Comparison of ENCODE assay signal across 23 cellular contexts in genomic region chr9:23733495-23734078, GRCh38.
"Had no signal": no experiment of that assay in that cellular context is flagged by ENCODE, and none has a peak within 500 bp of the region (broad histone marks: within the 10 kb centered on the region; RNA-seq: fewer than 3 reads in every experiment).

No MANE protein-coding gene starts in this region.

- H3K9me3 ChIP-seq: left ventricle myocardium inferior, ovary, right atrium auricular region, stomach, testis, thyroid gland, transverse colon, upper lobe of left lung, vagina had no signal

- H3K27ac ChIP-seq: left ventricle myocardium inferior, ovary, right atrium auricular region, skin epidermis, stomach, testis, thyroid gland, transverse colon, upper lobe of left lung, vagina had no signal

- H3K4me1 Mint-ChIP-seq: memory B cell; naive thymus-derived CD8-positive, alpha-beta T cell; stimulated activated naive B cell treated with anti-CD40 and anti-IgM and Interleukin-4, amounts not matched to agents 10 μg/mL and 1 μg/mL and 100 μg/mL, for 72 hours had no signal

- H3K4me3 Mint-ChIP-seq: memory B cell; naive thymus-derived CD8-positive, alpha-beta T cell; nephron; stimulated activated naive B cell treated with anti-CD40 and anti-IgM and Interleukin-4, amounts not matched to agents 10 μg/mL and 1 μg/mL and 100 μg/mL, for 72 hours had no signal

- H3K36me3 ChIP-seq: left ventricle myocardium inferior, ovary, right atrium auricular region, stomach, thyroid gland, transverse colon, upper lobe of left lung, vagina had no signal

- H3K4me1 ChIP-seq: left ventricle myocardium inferior, right atrium auricular region, stomach, testis, thyroid gland, transverse colon, upper lobe of left lung, vagina had no signal

- H3K27me3 ChIP-seq: ovary, right atrium auricular region, stomach, testis, thyroid gland, transverse colon, upper lobe of left lung, vagina had no signal

- DNase-seq: islet precursor cell; left ventricle myocardium inferior; naive thymus-derived CD8-positive, alpha-beta T cell; ovary; stimulated activated CD4-positive, alpha-beta T cell treated with anti-CD3 and anti-CD28 coated beads, Interleukin-12 subunit alpha, Interleukin-12 subunit beta, amount 100 ng/mL, for 4 hours; stimulated activated CD4-positive, alpha-beta T cell treated with anti-CD3 and anti-CD28 coated beads, Interleukin-15, amount 100 ng/mL, for 24 hours; stimulated activated CD4-positive, alpha-beta T cell treated with anti-CD3 and anti-CD28 coated beads, Interleukin-2, amount 100 ng/mL, for 24 hours; stimulated activated CD4-positive, alpha-beta T cell treated with anti-CD3 and anti-CD28 coated beads, Interleukin-4, amount 100 ng/mL, for 1 hour; stimulated activated naive B cell treated with anti-CD40 and anti-IgM and Interleukin-4, amounts not matched to agents 10 μg/mL and 1 μg/mL and 100 μg/mL, for 72 hours; stimulated activated naive CD8-positive, alpha-beta T cell treated with anti-CD3 and anti-CD28 coated beads, Interleukin-15, Interleukin-2, amounts not matched to agents 100 U/mL and 50 U/mL, for 24 hours; stomach; testis; thyroid gland; transverse colon; upper lobe of left lung had no signal

- H3K9me3 Mint-ChIP-seq: nephron had no signal

- H3K27ac Mint-ChIP-seq: memory B cell; naive thymus-derived CD8-positive, alpha-beta T cell; nephron; progenitor cell of endocrine pancreas; stimulated activated naive B cell treated with anti-CD40 and anti-IgM and Interleukin-4, amounts not matched to agents 10 μg/mL and 1 μg/mL and 100 μg/mL, for 72 hours had no signal

- H3K36me3 Mint-ChIP-seq: memory B cell; naive thymus-derived CD8-positive, alpha-beta T cell; stimulated activated naive B cell treated with anti-CD40 and anti-IgM and Interleukin-4, amounts not matched to agents 10 μg/mL and 1 μg/mL and 100 μg/mL, for 72 hours had no signal

- H3K4me3 ChIP-seq: left ventricle myocardium inferior, lung, ovary, right atrium auricular region, skin epidermis, stomach, testis, thyroid gland, transverse colon, upper lobe of left lung, vagina had no signal

- ATAC-seq: naive thymus-derived CD8-positive, alpha-beta T cell; sciatic nerve; stimulated activated naive B cell treated with anti-CD40 and anti-IgM and Interleukin-4, amounts not matched to agents 10 μg/mL and 1 μg/mL and 100 μg/mL, for 72 hours; stimulated activated naive CD8-positive, alpha-beta T cell treated with anti-CD3 and anti-CD28 coated beads, Interleukin-15, Interleukin-2, amounts not matched to agents 100 U/mL and 50 U/mL, for 24 hours had no signal

- H3K27me3 Mint-ChIP-seq: memory B cell; naive thymus-derived CD8-positive, alpha-beta T cell; progenitor cell of endocrine pancreas; stimulated activated naive B cell treated with anti-CD40 and anti-IgM and Interleukin-4, amounts not matched to agents 10 μg/mL and 1 μg/mL and 100 μg/mL, for 72 hours had no signal
